ENCODE assay signal across 1 cellular context in the genomic region with DNA sequence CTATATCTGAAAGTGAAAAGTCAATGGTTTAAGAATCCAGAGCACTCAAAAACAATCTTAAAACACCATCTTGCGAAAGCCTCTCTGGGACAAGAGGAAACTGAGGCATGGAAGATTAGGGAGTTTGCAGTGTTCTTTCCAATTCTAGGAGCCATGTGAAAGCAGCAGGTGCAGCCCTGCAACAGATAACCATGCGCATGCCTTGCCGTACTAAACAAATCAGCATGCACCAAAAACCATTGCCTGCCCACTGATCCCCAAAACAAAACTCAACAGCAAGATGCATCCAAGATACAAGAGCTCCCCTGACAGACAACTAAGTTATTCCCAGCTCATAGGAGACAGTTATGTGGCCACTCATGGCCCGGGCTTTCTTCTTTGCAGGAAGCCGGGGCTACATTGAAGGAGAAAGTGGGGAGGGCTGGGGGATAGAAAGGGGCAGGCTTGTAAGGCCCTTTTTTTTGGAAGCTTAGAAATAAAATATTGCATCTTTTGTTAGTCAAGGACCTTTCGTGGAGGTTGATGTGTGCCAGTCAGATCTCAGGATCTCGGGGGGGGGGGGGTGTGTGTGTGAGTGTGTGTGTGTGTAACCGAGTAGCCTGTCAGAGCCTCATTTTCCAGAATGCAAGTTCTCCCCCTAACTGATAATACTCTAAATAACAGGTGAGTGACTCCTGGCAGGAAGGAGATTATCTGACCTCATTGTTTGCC.
TF ChIP-seq lines count a peak whose summit lies in the region.

No MANE protein-coding gene starts in this region.

TF ChIP-seq in K562, 482 proteins besides CTCF, POLR2A, EP300 and RAD21 (continued from another document):
- TF ChIP-seq, protein P1, sequence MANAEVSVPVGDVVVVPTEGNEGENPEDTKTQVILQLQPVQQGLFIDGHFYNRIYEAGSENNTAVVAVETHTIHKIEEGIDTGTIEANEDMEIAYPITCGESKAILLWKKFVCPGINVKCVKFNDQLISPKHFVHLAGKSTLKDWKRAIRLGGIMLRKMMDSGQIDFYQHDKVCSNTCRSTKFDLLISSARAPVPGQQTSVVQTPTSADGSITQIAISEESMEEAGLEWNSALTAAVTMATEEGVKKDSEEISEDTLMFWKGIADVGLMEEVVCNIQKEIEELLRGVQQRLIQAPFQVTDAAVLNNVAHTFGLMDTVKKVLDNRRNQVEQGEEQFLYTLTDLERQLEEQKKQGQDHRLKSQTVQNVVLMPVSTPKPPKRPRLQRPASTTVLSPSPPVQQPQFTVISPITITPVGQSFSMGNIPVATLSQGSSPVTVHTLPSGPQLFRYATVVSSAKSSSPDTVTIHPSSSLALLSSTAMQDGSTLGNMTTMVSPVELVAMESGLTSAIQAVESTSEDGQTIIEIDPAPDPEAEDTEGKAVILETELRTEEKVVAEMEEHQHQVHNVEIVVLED (CRISPR knock-in tag; IDR thresholded peaks at IDR 0.05), result no peak
- TF ChIP-seq NRF1 (conservative IDR thresholded peaks at IDR 0.05 in 1 of 2, IDR thresholded peaks at IDR 0.05 in 1 of 2) (peak; percentile 60), ESRRB (CRISPR knock-in tag; IDR thresholded peaks at IDR 0.05; ENCODE audit: borderline replicate concordance) (no peak), HNRNPUL1 (IDR thresholded peaks at IDR 0.05; ENCODE audit: low read length) (no peak), FOXJ2 (tag; IDR thresholded peaks at IDR 0.05) (0 out of 2 replicates have a peak, but pooled peaks have one; percentile 11), MECOM (CRISPR knock-in tag; IDR thresholded peaks at IDR 0.05) (no peak), ZNF561 (CRISPR knock-in tag; conservative IDR thresholded peaks at IDR 0.05) (no peak), NEUROD1 (IDR thresholded peaks at IDR 0.05; ENCODE audit: borderline replicate concordance, low read depth, low read length, partially characterized antibody) (no peak), SUPT5H (IDR thresholded peaks at IDR 0.05) (no peak), POLR2AphosphoS5 (IDR thresholded peaks at IDR 0.05; ENCODE audit: control insufficient read depth, insufficient read depth, low read depth, low read length) (no peak)
- TF ChIP-seq, protein P2, sequence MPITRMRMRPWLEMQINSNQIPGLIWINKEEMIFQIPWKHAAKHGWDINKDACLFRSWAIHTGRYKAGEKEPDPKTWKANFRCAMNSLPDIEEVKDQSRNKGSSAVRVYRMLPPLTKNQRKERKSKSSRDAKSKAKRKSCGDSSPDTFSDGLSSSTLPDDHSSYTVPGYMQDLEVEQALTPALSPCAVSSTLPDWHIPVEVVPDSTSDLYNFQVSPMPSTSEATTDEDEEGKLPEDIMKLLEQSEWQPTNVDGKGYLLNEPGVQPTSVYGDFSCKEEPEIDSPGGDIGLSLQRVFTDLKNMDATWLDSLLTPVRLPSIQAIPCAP (CRISPR knock-in tag; IDR thresholded peaks at IDR 0.05; ENCODE audit: borderline replicate concordance), result no peak
- TF ChIP-seq, protein P3, sequence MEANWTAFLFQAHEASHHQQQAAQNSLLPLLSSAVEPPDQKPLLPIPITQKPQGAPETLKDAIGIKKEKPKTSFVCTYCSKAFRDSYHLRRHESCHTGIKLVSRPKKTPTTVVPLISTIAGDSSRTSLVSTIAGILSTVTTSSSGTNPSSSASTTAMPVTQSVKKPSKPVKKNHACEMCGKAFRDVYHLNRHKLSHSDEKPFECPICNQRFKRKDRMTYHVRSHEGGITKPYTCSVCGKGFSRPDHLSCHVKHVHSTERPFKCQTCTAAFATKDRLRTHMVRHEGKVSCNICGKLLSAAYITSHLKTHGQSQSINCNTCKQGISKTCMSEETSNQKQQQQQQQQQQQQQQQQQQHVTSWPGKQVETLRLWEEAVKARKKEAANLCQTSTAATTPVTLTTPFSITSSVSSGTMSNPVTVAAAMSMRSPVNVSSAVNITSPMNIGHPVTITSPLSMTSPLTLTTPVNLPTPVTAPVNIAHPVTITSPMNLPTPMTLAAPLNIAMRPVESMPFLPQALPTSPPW (CRISPR knock-in tag; IDR thresholded peaks at IDR 0.05), result peak; percentile 72
- TF ChIP-seq, protein P4, sequence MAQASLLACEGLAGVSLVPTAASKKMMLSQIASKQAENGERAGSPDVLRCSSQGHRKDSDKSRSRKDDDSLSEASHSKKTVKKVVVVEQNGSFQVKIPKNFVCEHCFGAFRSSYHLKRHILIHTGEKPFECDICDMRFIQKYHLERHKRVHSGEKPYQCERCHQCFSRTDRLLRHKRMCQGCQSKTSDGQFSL (CRISPR knock-in tag; IDR thresholded peaks at IDR 0.05), result peak; percentile 87
- TF ChIP-seq, protein P4 (tag; IDR thresholded peaks at IDR 0.05), result peak in 1 of 2 experiments; percentile 85; a peak in 2 of 4 replicates
- TF ChIP-seq, protein P5, sequence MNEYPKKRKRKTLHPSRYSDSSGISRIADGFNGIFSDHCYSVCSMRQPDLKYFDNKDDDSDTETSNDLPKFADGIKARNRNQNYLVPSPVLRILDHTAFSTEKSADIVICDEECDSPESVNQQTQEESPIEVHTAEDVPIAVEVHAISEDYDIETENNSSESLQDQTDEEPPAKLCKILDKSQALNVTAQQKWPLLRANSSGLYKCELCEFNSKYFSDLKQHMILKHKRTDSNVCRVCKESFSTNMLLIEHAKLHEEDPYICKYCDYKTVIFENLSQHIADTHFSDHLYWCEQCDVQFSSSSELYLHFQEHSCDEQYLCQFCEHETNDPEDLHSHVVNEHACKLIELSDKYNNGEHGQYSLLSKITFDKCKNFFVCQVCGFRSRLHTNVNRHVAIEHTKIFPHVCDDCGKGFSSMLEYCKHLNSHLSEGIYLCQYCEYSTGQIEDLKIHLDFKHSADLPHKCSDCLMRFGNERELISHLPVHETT (CRISPR knock-in tag; conservative IDR thresholded peaks at IDR 0.05 in 1 of 2, IDR thresholded peaks at IDR 0.05 in 1 of 2), result 0 out of 4 replicates have a peak, but pooled peaks of 1 of the 2 experiments have one; percentile 6
- TF ChIP-seq, protein P6, sequence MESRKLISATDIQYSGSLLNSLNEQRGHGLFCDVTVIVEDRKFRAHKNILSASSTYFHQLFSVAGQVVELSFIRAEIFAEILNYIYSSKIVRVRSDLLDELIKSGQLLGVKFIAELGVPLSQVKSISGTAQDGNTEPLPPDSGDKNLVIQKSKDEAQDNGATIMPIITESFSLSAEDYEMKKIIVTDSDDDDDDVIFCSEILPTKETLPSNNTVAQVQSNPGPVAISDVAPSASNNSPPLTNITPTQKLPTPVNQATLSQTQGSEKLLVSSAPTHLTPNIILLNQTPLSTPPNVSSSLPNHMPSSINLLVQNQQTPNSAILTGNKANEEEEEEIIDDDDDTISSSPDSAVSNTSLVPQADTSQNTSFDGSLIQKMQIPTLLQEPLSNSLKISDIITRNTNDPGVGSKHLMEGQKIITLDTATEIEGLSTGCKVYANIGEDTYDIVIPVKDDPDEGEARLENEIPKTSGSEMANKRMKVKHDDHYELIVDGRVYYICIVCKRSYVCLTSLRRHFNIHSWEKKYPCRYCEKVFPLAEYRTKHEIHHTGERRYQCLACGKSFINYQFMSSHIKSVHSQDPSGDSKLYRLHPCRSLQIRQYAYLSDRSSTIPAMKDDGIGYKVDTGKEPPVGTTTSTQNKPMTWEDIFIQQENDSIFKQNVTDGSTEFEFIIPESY (CRISPR knock-in tag; IDR thresholded peaks at IDR 0.05), result no peak
TF ChIP-seq in K562: peak in this region for 7.
